Comparison of ENCODE assay signal across 1 cellular context in genomic region chr7:140544278-140544896, GRCh38.
A peak's percentile ranks its signal among the peaks of the same experiment; 100 is the strongest.
TF ChIP-seq lines count a peak whose summit lies in the region.

No MANE protein-coding gene starts in this region.

TF ChIP-seq in K562, 482 proteins besides CTCF, POLR2A, EP300 and RAD21:
- TF ChIP-seq ARID4B (CRISPR knock-in tag; IDR thresholded peaks at IDR 0.05) (no peak), ATF3 (IDR thresholded peaks at IDR 0.05) (peak; percentile 47; the same call in 1 of the 2 replicates), ATF3 (CRISPR knock-in tag; conservative IDR thresholded peaks at IDR 0.05) (no peak), PKNOX1 (IDR thresholded peaks at IDR 0.05) (0 out of 2 replicates have a peak, but pooled peaks have one; percentile 11), JUND (IDR thresholded peaks at IDR 0.05; ENCODE audit: borderline replicate concordance, low read depth, low read length) (0 out of 2 replicates have a peak, but pooled peaks have one; percentile 34), JUND (tag; IDR thresholded peaks at IDR 0.05; ENCODE audit: borderline replicate concordance, low read depth, low read length) (no peak), EGR1 (conservative IDR thresholded peaks at IDR 0.05) (peak; percentile 29), ZNF696 (CRISPR knock-in tag; conservative IDR thresholded peaks at IDR 0.05) (no peak), E2F6 (IDR thresholded peaks at IDR 0.05; ENCODE audit: borderline replicate concordance in 1 of 2, extremely low read depth in 1 of 2, insufficient read depth in 1 of 2, insufficient read length in 1 of 2, low read depth in 1 of 2, low read length in 1 of 2, poor library complexity in 1 of 2, severe bottlenecking in 1 of 2) (peak in 1 of 2 experiments; percentile 14), FOXP1 (CRISPR knock-in tag; IDR thresholded peaks at IDR 0.05) (0 out of 2 replicates have a peak, but pooled peaks have one; percentile 16), ZEB2 (IDR thresholded peaks at IDR 0.05) (peak; percentile 64; the same call in 1 of the 2 replicates), FOSL1 (tag; conservative IDR thresholded peaks at IDR 0.05) (0 out of 2 replicates have a peak, but pooled peaks have one; percentile 34), MYNN (IDR thresholded peaks at IDR 0.05) (no peak), MYNN (CRISPR knock-in tag; IDR thresholded peaks at IDR 0.05) (no peak), CTBP1 (IDR thresholded peaks at IDR 0.05; ENCODE audit: borderline replicate concordance) (0 out of 2 replicates have a peak, but pooled peaks have one; percentile 22), KDM1A (IDR thresholded peaks at IDR 0.05) (peak in 1 of 2 experiments; percentile 20; a peak in 2 of 4 replicates), NCOA6 (IDR thresholded peaks at IDR 0.05) (no peak)
